In genomic region chr3:120469440-120470415, GRCh38 we compare ENCODE assay signal across 10 cellular contexts. TPM values are rescaled to one million over a fixed set of nuclear protein-coding genes. Genes with fewer than 3 reads are reported as not detected.
A peak's percentile ranks its signal among the peaks of the same experiment; 100 is the strongest.
DNase-seq lines count a peak whose midpoint lies in the region; ATAC-seq and TF ChIP-seq lines count a peak whose summit lies in the region.
"Had no signal": no experiment of that assay in that cellular context is flagged by ENCODE, and none has a peak within 500 bp of the region (broad histone marks: within the 10 kb centered on the region; RNA-seq: fewer than 3 reads in every experiment).

No MANE protein-coding gene starts in this region.

- no peak overlapping the region for H3K9ac ChIP-seq in fibroblast of lung (ENCODE audit: insufficient read depth, low read length)
- H3K9ac ChIP-seq: neural progenitor cell had no signal

- no peaks in the 10 kb centered on the region for H3K36me3 ChIP-seq in fibroblast of lung (ENCODE audit: control insufficient read depth, insufficient read depth, low read length)
- H3K36me3 ChIP-seq in muscle layer of duodenum (ENCODE audit: control insufficient read depth in 1 of 2, insufficient read depth in 2 of 2, low read length in 2 of 2): no peaks in the 10 kb centered on the region
- H3K36me3 ChIP-seq: neural progenitor cell had no signal

- H3K4me3 ChIP-seq in fibroblast of lung (replicated peaks in 1 of 4; ENCODE audit: control extremely low read depth in 1 of 4, insufficient read depth in 1 of 4, low read depth in 3 of 4, low read length in 4 of 4): no peak overlapping the region
- H3K4me3 ChIP-seq in muscle layer of duodenum (ENCODE audit: low read depth in 1 of 2, low read length in 2 of 2): no peak overlapping the region
- H3K4me3 ChIP-seq: body of pancreas, neural progenitor cell had no signal

- H3K27me3 ChIP-seq in fibroblast of lung (ENCODE audit: control insufficient read depth, insufficient read depth, low read length) (no peaks in the 10 kb centered on the region), muscle layer of duodenum (ENCODE audit: low read depth, low read length) (no peaks in the 10 kb centered on the region)
- H3K27me3 ChIP-seq: body of pancreas, neural progenitor cell had no signal

- H3K27ac ChIP-seq in fibroblast of lung (ENCODE audit: insufficient read depth, low read length) (no peak overlapping the region), muscle layer of duodenum (ENCODE audit: low read length) (peak overlapping the region; percentile 16)
- H3K27ac ChIP-seq: body of pancreas, neural progenitor cell had no signal

- no peaks in the 10 kb centered on the region for H3K79me2 ChIP-seq in fibroblast of lung (ENCODE audit: control insufficient read depth, insufficient read depth, low read length)

- H3K4me1 ChIP-seq in fibroblast of lung (ENCODE audit: control insufficient read depth, extremely low read depth, insufficient read depth, low read length) (peaks cover 13% of the 10 kb centered on the region), muscle layer of duodenum (ENCODE audit: control insufficient read depth in 1 of 2, insufficient read depth in 2 of 2, low read length in 2 of 2) (peaks cover 0 to 9% of the 10 kb centered on the region in 2 donors)
- H3K4me1 ChIP-seq: body of pancreas had no signal

- no peak for TF ChIP-seq CTCF in fibroblast of lung (conservative IDR thresholded peaks at IDR 0.05 in 1 of 2, IDR thresholded peaks at IDR 0.05 in 1 of 2; ENCODE audit: low read depth in 1 of 2, low read length in 2 of 2)

- no peaks in the 10 kb centered on the region for H4K20me1 ChIP-seq in fibroblast of lung (ENCODE audit: control insufficient read depth, extremely low read depth, insufficient read depth, low read length)

- H3K4me2 ChIP-seq in fibroblast of lung (ENCODE audit: extremely low read depth, insufficient read depth, low read length): peak overlapping the region; percentile 11
- H3K4me2 ChIP-seq: neural progenitor cell had no signal

- ATAC-seq in GM18517 (IDR thresholded peaks at IDR 0.05; ENCODE audit: unreplicated experiment) (no peak), HG03342 (IDR thresholded peaks at IDR 0.05; ENCODE audit: unreplicated experiment) (no peak), GM21390 (IDR thresholded peaks at IDR 0.05; ENCODE audit: unreplicated experiment) (no peak)
- ATAC-seq: body of pancreas had no signal

- H2AFZ ChIP-seq in fibroblast of lung (ENCODE audit: low read length): peak overlapping the region; percentile 43
- H2AFZ ChIP-seq: neural progenitor cell had no signal

- no peaks in the 10 kb centered on the region for H3K9me3 ChIP-seq in fibroblast of lung (ENCODE audit: control insufficient read depth, insufficient read depth, low read depth, low read length)
- H3K9me3 ChIP-seq in muscle layer of duodenum (ENCODE audit: control insufficient read depth in 1 of 2, low read length in 2 of 2): no peaks in the 10 kb centered on the region
- H3K9me3 ChIP-seq: body of pancreas had no signal

- DNase-seq in AG20443 (ENCODE audit: low spot score) (peak; percentile 49), NCI-H226 (peak; percentile 32), fibroblast of lung (ENCODE audit: low read depth in 2 of 2) (peak in 1 of 2 donors; percentile 81), 8988T (no peak)
- DNase-seq: body of pancreas had no signal

RNA-seq across cellular contexts. Expression of gene FSTL1, which starts 18.9 kb away (rescaled TPM):
- 279 and 309 TPM in 2 replicates for total RNA-seq in fibroblast of lung
- 583 and 1,500 TPM in 2 replicates for polyA plus RNA-seq in fibroblast of lung
- 501 and 1,132 TPM in 2 replicates for polyA plus RNA-seq in fibroblast of lung (2012)
- polyA minus RNA-seq in fibroblast of lung (ENCODE audit: low replicate concordance): 681 and 1,171 TPM in 2 replicates
